In the genomic region with DNA sequence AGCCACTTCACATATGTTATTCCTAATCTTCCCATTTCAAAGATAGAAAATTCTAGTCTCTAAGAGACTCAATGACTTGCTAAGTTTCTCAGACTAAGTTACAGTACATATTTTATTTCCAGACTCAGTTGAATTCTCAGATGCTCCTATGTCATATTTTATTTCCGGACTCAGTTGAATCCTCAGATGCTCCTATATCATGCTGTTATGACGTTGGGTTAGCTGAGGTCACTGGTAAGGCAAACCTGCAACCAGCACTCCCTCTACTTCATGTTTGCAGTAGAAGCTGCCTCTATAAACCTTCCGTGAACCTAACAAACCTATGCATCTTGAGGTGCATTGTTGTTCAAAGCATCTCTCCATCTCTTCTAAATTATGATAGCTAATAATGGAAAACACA, we compare ENCODE assay signal across 22 cellular contexts.
DNase-seq lines count a peak whose midpoint lies in the region; ATAC-seq, FAIRE-seq and TF ChIP-seq lines count a peak whose summit lies in the region.
"Had no signal": no experiment of that assay in that cellular context is flagged by ENCODE, and none has a peak within 500 bp of the region (broad histone marks: within the 10 kb centered on the region; RNA-seq: fewer than 3 reads in every experiment).

No MANE protein-coding gene starts in this region.

- H3K36me3 Mint-ChIP-seq in T-helper 1 cell treated with Interleukin-12 subunit alpha and Interleukin-12 subunit beta and Interleukin-4 antibody, amounts not matched to agents 30 μg/mL and 1 μg/mL, for 36 hours (ENCODE audit: low read depth), result peaks cover 34% of the 10 kb centered on the region
- peaks cover 42% of the 10 kb centered on the region for H3K36me3 Mint-ChIP-seq in activated CD8-positive, alpha-beta T cell treated with anti-CD3 and anti-CD28 coated beads for 36 hours (ENCODE audit: low read depth)
- H3K36me3 Mint-ChIP-seq in naive thymus-derived CD4-positive, alpha-beta T cell, result peaks cover 0 to 43% (median 8%) of the 10 kb centered on the region in 5 donors

- H3K27me3 ChIP-seq in naive thymus-derived CD4-positive, alpha-beta T cell (ENCODE audit: control insufficient read depth in 2 of 2, insufficient read depth in 2 of 2, low read length in 2 of 2), result no peaks in the 10 kb centered on the region
- H3K27me3 ChIP-seq: ascending aorta, BLaER1, heart left ventricle, sigmoid colon had no signal

- peak; percentile 76 for FAIRE-seq in GM18507 (lab: Jason Lieb, UNC)
- FAIRE-seq: G401.6 had no signal

- DNase-seq in T-helper 1 cell (no peak), GM18507 (ENCODE audit: extremely low spot score, insufficient read length, low read depth) (no peak), dermis blood vessel endothelial cell (no peak)
- DNase-seq in activated CD8-positive, alpha-beta T cell treated with anti-CD3 and anti-CD28 coated beads for 36 hours, result no peak
- no peak for DNase-seq in naive thymus-derived CD4-positive, alpha-beta T cell
- no peak for DNase-seq in stimulated activated naive CD4-positive, alpha-beta T cell treated with Interleukin-2 at 50 U/mL for 16 hours (lab: John Stamatoyannopoulos, UW)
- DNase-seq: DMS 273 treated with DMSO at 0.1 percent for 48 hours, endodermal cell, heart left ventricle, NCI-H146, NCI-H774, sigmoid colon, substantia nigra, T1000 had no signal

- peaks cover 73% of the 10 kb centered on the region for H3K4me1 Mint-ChIP-seq in T-helper 1 cell treated with Interleukin-12 subunit alpha and Interleukin-12 subunit beta and Interleukin-4 antibody, amounts not matched to agents 30 μg/mL and 1 μg/mL, for 36 hours (ENCODE audit: low read depth)
- peaks cover 88% of the 10 kb centered on the region for H3K4me1 Mint-ChIP-seq in activated CD8-positive, alpha-beta T cell treated with anti-CD3 and anti-CD28 coated beads for 36 hours (ENCODE audit: low read depth)
- H3K4me1 Mint-ChIP-seq in naive thymus-derived CD4-positive, alpha-beta T cell, result peaks cover 60 to 98% (median 89%) of the 10 kb centered on the region in 7 donors

- no peak for TF ChIP-seq CTCF in activated CD8-positive, alpha-beta T cell treated with anti-CD3 and anti-CD28 coated beads for 36 hours (IDR thresholded peaks at IDR 0.05)

- CTCF ChIA-PET in activated CD8-positive, alpha-beta T cell treated with anti-CD3 and anti-CD28 coated beads for 36 hours (lab: Charles Lee), result interaction anchor here (0.7 to 3.9 kb wide), 22 partner anchors 9 to 104 kb away, joined by 3 to 25 read pairs (median 4); no protein-coding TSS in a partner anchor
- CTCF ChIA-PET in naive thymus-derived CD4-positive, alpha-beta T cell (lab: Charles Lee), result interaction anchor here (1.3 to 1.4 kb wide), 2 partner anchors 8 to 100 kb away, joined by 3 to 5 read pairs; no protein-coding TSS in a partner anchor

- H3K4me3 ChIP-seq in naive thymus-derived CD4-positive, alpha-beta T cell (ENCODE audit: low read length), result no peak overlapping the region
- H3K4me3 ChIP-seq: ascending aorta, BLaER1, heart left ventricle, sigmoid colon had no signal

- H3K27ac Mint-ChIP-seq in T-helper 1 cell treated with Interleukin-12 subunit alpha and Interleukin-12 subunit beta and Interleukin-4 antibody, amounts not matched to agents 30 μg/mL and 1 μg/mL, for 36 hours, result peak overlapping the region; percentile 71
- peak overlapping the region; percentile 89 for H3K27ac Mint-ChIP-seq in activated CD8-positive, alpha-beta T cell treated with anti-CD3 and anti-CD28 coated beads for 36 hours
- peak overlapping the region; percentile 14 to 87 (median 73) for H3K27ac Mint-ChIP-seq in naive thymus-derived CD4-positive, alpha-beta T cell
- H3K27ac Mint-ChIP-seq: endodermal cell had no signal

- H3K4me1 ChIP-seq in naive thymus-derived CD4-positive, alpha-beta T cell (ENCODE audit: control insufficient read depth in 2 of 2, insufficient read depth in 2 of 2, low read length in 2 of 2), result peaks cover 66 to 74% of the 10 kb centered on the region in 2 donors
- H3K4me1 ChIP-seq: ascending aorta, parathyroid adenoma had no signal

- no peaks in the 10 kb centered on the region for H3K9me3 Mint-ChIP-seq in T-helper 1 cell treated with Interleukin-12 subunit alpha and Interleukin-12 subunit beta and Interleukin-4 antibody, amounts not matched to agents 30 μg/mL and 1 μg/mL, for 36 hours
- H3K9me3 Mint-ChIP-seq in activated CD8-positive, alpha-beta T cell treated with anti-CD3 and anti-CD28 coated beads for 36 hours, result no peaks in the 10 kb centered on the region
- peaks cover 0 to 11% (median 0%) of the 10 kb centered on the region in 11 donors for H3K9me3 Mint-ChIP-seq in naive thymus-derived CD4-positive, alpha-beta T cell
- H3K9me3 Mint-ChIP-seq: endodermal cell had no signal

- intact Hi-C loops in activated CD8-positive, alpha-beta T cell treated with anti-CD3 and anti-CD28 coated beads for 36 hours (cut with micrococcal nuclease), result no loop called here
- intact Hi-C loops in naive thymus-derived CD4-positive, alpha-beta T cell (cut with micrococcal nuclease), result loop anchor here in 1 of 2 donors (1.0 kb wide), 1 partner anchor 9 kb away; no protein-coding TSS in a partner anchor

- H3K27ac ChIP-seq in naive thymus-derived CD4-positive, alpha-beta T cell (ENCODE audit: low read depth, low read length), result peak overlapping the region; percentile 11
- H3K27ac ChIP-seq: 22Rv1, ascending aorta, BLaER1, parathyroid adenoma, sigmoid colon had no signal

- no peaks in the 10 kb centered on the region for H3K9me3 ChIP-seq in naive thymus-derived CD4-positive, alpha-beta T cell (ENCODE audit: control insufficient read depth in 2 of 3, low read length in 3 of 3)
- H3K9me3 ChIP-seq: ascending aorta, BLaER1, heart left ventricle, sigmoid colon had no signal

- no peaks in the 10 kb centered on the region for H3K36me3 ChIP-seq in naive thymus-derived CD4-positive, alpha-beta T cell (ENCODE audit: control insufficient read depth in 2 of 3, insufficient read depth in 3 of 3, low read length in 3 of 3)
- H3K36me3 ChIP-seq: ascending aorta, BLaER1, heart left ventricle, sigmoid colon had no signal

- H3K27me3 Mint-ChIP-seq in T-helper 1 cell treated with Interleukin-12 subunit alpha and Interleukin-12 subunit beta and Interleukin-4 antibody, amounts not matched to agents 30 μg/mL and 1 μg/mL, for 36 hours (ENCODE audit: low read depth), result no peaks in the 10 kb centered on the region
- H3K27me3 Mint-ChIP-seq in activated CD8-positive, alpha-beta T cell treated with anti-CD3 and anti-CD28 coated beads for 36 hours, result no peaks in the 10 kb centered on the region
- H3K27me3 Mint-ChIP-seq in naive thymus-derived CD4-positive, alpha-beta T cell, result no peaks in the 10 kb centered on the region

- POLR2A ChIA-PET in activated CD8-positive, alpha-beta T cell treated with anti-CD3 and anti-CD28 coated beads for 36 hours (lab: Charles Lee), result interaction anchor here (0.8 to 7.3 kb wide), 10 partner anchors 9 to 103 kb away, joined by 3 to 63 read pairs (median 4); no protein-coding TSS in a partner anchor
- POLR2A ChIA-PET in naive thymus-derived CD4-positive, alpha-beta T cell (lab: Charles Lee), result interaction anchor here (0.6 to 4.4 kb wide), 6 partner anchors 10 to 591 kb away, joined by 3 to 34 read pairs (median 10); no protein-coding TSS in a partner anchor

- ATAC-seq in activated CD8-positive, alpha-beta T cell treated with anti-CD3 and anti-CD28 coated beads for 36 hours, result no peak
- ATAC-seq in naive thymus-derived CD4-positive, alpha-beta T cell, result no peak
- no peak for ATAC-seq in GM21717 (IDR thresholded peaks at IDR 0.05; ENCODE audit: unreplicated experiment)
- ATAC-seq: heart left ventricle, Panc1 had no signal

- H3K4me3 Mint-ChIP-seq in T-helper 1 cell treated with Interleukin-12 subunit alpha and Interleukin-12 subunit beta and Interleukin-4 antibody, amounts not matched to agents 30 μg/mL and 1 μg/mL, for 36 hours, result peak overlapping the region; percentile 19
- peak overlapping the region; percentile 47 for H3K4me3 Mint-ChIP-seq in activated CD8-positive, alpha-beta T cell treated with anti-CD3 and anti-CD28 coated beads for 36 hours
- H3K4me3 Mint-ChIP-seq in naive thymus-derived CD4-positive, alpha-beta T cell, result peak overlapping the region in 9 of 10 donors; percentile 19 to 73 (median 46)
- H3K4me3 Mint-ChIP-seq: endodermal cell had no signal
